In genomic region chrX:39613997-39614679, GRCh38 we compare ENCODE assay signal across 8 cellular contexts.
A peak's percentile ranks its signal among the peaks of the same experiment; 100 is the strongest.
DNase-seq lines count a peak whose midpoint lies in the region; ATAC-seq and FAIRE-seq lines count a peak whose summit lies in the region.

No MANE protein-coding gene starts in this region.

- peaks cover 36% of the 10 kb centered on the region for H3K27me3 Mint-ChIP-seq in IgD-negative memory B cell
- no peaks in the 10 kb centered on the region for H3K27me3 Mint-ChIP-seq in activated CD8-positive, alpha-beta T cell treated with anti-CD3 and anti-CD28 coated beads, Interleukin-2, amount 10 ng/mL, durations not matched to agents 7 days and 5 days (ENCODE audit: low read depth)

- peaks cover 7 to 8% (median 8%) of the 10 kb centered on the region in 3 donors for H3K4me1 Mint-ChIP-seq in IgD-negative memory B cell
- peaks cover 12% of the 10 kb centered on the region for H3K4me1 Mint-ChIP-seq in activated CD8-positive, alpha-beta T cell treated with anti-CD3 and anti-CD28 coated beads, Interleukin-2, amount 10 ng/mL, durations not matched to agents 7 days and 5 days (ENCODE audit: low read depth)

- no peak overlapping the region for H3K27ac Mint-ChIP-seq in IgD-negative memory B cell
- H3K27ac Mint-ChIP-seq in activated CD8-positive, alpha-beta T cell treated with anti-CD3 and anti-CD28 coated beads, Interleukin-2, amount 10 ng/mL, durations not matched to agents 7 days and 5 days, result peak overlapping the region; percentile 40

- H3K36me3 Mint-ChIP-seq in IgD-negative memory B cell, result no peaks in the 10 kb centered on the region
- H3K36me3 Mint-ChIP-seq in activated CD8-positive, alpha-beta T cell treated with anti-CD3 and anti-CD28 coated beads, Interleukin-2, amount 10 ng/mL, durations not matched to agents 7 days and 5 days (ENCODE audit: low read depth), result no peaks in the 10 kb centered on the region

- H3K4me3 ChIP-seq in iPS-11a (ENCODE audit: low read depth, low read length), result peak overlapping the region; percentile 13

- DNase-seq in GM18507 (ENCODE audit: extremely low spot score, insufficient read length, low read depth) (no peak), cortex of kidney (lab: John Stamatoyannopoulos, UW) (no peak)
- DNase-seq in activated CD8-positive, alpha-beta T cell treated with anti-CD3 and anti-CD28 coated beads, Interleukin-2, amount 10 ng/mL, durations not matched to agents 7 days and 5 days, result peak; percentile 35
- peak; percentile 35 to 67 (median 46) for DNase-seq in stimulated activated CD4-positive, alpha-beta T cell treated with anti-CD3 and anti-CD28 coated beads, TNF-alpha, amount 100 ng/mL, for 48 hours (ENCODE audit: low read depth in 3 of 3)

- peak; percentile 36 for ATAC-seq in activated CD8-positive, alpha-beta T cell treated with anti-CD3 and anti-CD28 coated beads, Interleukin-2, amount 10 ng/mL, durations not matched to agents 7 days and 5 days
- ATAC-seq in HG03565 (IDR thresholded peaks at IDR 0.05; ENCODE audit: unreplicated experiment), result no peak
- ATAC-seq in GM21423 (IDR thresholded peaks at IDR 0.05; ENCODE audit: unreplicated experiment), result no peak

- H3K9me3 Mint-ChIP-seq in IgD-negative memory B cell, result peaks cover 4 to 13% (median 5%) of the 10 kb centered on the region in 3 donors
- no peaks in the 10 kb centered on the region for H3K9me3 Mint-ChIP-seq in activated CD8-positive, alpha-beta T cell treated with anti-CD3 and anti-CD28 coated beads, Interleukin-2, amount 10 ng/mL, durations not matched to agents 7 days and 5 days (ENCODE audit: insufficient read depth)

- peak overlapping the region in 3 of 4 donors; percentile 13 to 73 (median 72) for H3K4me3 Mint-ChIP-seq in IgD-negative memory B cell
- H3K4me3 Mint-ChIP-seq in activated CD8-positive, alpha-beta T cell treated with anti-CD3 and anti-CD28 coated beads, Interleukin-2, amount 10 ng/mL, durations not matched to agents 7 days and 5 days, result peak overlapping the region; percentile 74

- POLR2A ChIA-PET in activated CD8-positive, alpha-beta T cell treated with anti-CD3 and anti-CD28 coated beads, Interleukin-2, amount 10 ng/mL, durations not matched to agents 7 days and 5 days (lab: Charles Lee), result no interaction called here

- CTCF ChIA-PET in activated CD8-positive, alpha-beta T cell treated with anti-CD3 and anti-CD28 coated beads, Interleukin-2, amount 10 ng/mL, durations not matched to agents 7 days and 5 days (lab: Charles Lee), result no interaction called here

- FAIRE-seq in GM18507 (lab: Jason Lieb, UNC), result peak; percentile 89

Comparison
In these comparisons a context has a peak if more than half of its experiments do, and no peak if none do; other contexts are left out.
1. DNase-seq: peak in activated CD8-positive, alpha-beta T cell treated with anti-CD3 and anti-CD28 coated beads, Interleukin-2, amount 10 ng/mL, durations not matched to agents 7 days and 5 days (single experiment) and stimulated activated CD4-positive, alpha-beta T cell treated with anti-CD3 and anti-CD28 coated beads, TNF-alpha, amount 100 ng/mL, for 48 hours (3 of 3); none in GM18507 (single experiment) and cortex of kidney (single experiment).